In genomic region chr2:67399831-67400489, GRCh38 we compare ENCODE assay signal across 12 cellular contexts. TPM values are rescaled to one million over a fixed set of nuclear protein-coding genes. Genes with fewer than 3 reads are reported as not detected.
DNase-seq lines count a peak whose midpoint lies in the region; ATAC-seq, FAIRE-seq and TF ChIP-seq lines count a peak whose summit lies in the region.
"Had no signal": no experiment of that assay in that cellular context is flagged by ENCODE, and none has a peak within 500 bp of the region (broad histone marks: within the 10 kb centered on the region; RNA-seq: fewer than 3 reads in every experiment).

No MANE protein-coding gene starts in this region.

- H3K4me3 ChIP-seq in Panc1 (ENCODE audit: low read depth in 2 of 2, low read length in 2 of 2) (no peak overlapping the region), pancreas (no peak overlapping the region)
- H3K4me3 ChIP-seq: ovary had no signal

- TF ChIP-seq CTCF in Panc1 (IDR thresholded peaks at IDR 0.05) (no peak), pancreas (IDR thresholded peaks at IDR 0.05) (no peak)

- in situ Hi-C loops in Panc1 (cut with HindIII; ENCODE audit: low pct_unique_long_range_greater_than_20kb, low sequenced_read_pairs) = no loop called here

- peaks cover 24% of the 10 kb centered on the region for H3K4me1 ChIP-seq in Panc1 (ENCODE audit: control insufficient read depth, insufficient read depth, low read length)
- H3K4me1 ChIP-seq in pancreas = peaks cover 15 to 38% (median 37%) of the 10 kb centered on the region in 3 donors

- intact Hi-C loops in Panc1 (cut with micrococcal nuclease; ENCODE audit: unreplicated experiment) (no loop called here), pancreas (cut with DNase I) (no loop called here)

- CTCF ChIA-PET in Panc1 (lab: Charles Lee) = no interaction called here

- DNase-seq in Panc1 (ENCODE audit: low read depth, low spot score) = no peak
- peak; percentile 21 for DNase-seq in dedifferentiated amniotic fluid mesenchymal stem cell (ENCODE audit: extremely low spot score)
- DNase-seq in pancreas = no peak
- DNase-seq in DMS 273 (lab: John Stamatoyannopoulos, UW; ENCODE audit: unreplicated experiment) = no peak
- DNase-seq in COLO829 (ENCODE audit: low spot score) = no peak
- no peak for DNase-seq in mesenteric fat pad (ENCODE audit: low spot score)
- DNase-seq: activated CD8-positive, alpha-beta memory T cell treated with anti-CD3 and anti-CD28 coated beads for 24 hours; amniotic stem cell; erythroblast; ovary had no signal

- BruUV-seq in Panc1 (replicated peaks; lab: Mats Ljungman, UMichigan) = no TSS peak

- POLR2A ChIA-PET in Panc1 (lab: Charles Lee) = no interaction called here

- H3K36me3 ChIP-seq in Panc1 (ENCODE audit: control insufficient read depth, insufficient read depth, low read length) (peaks cover 24% of the 10 kb centered on the region), pancreas (peaks cover 0 to 11% (median 0%) of the 10 kb centered on the region in 3 donors)
- H3K36me3 ChIP-seq: ovary had no signal

- WGBS in pancreas, 2 donors = 47 to 61% methylated on average over 3 of the region's 3 CpGs

- H3K27me3 ChIP-seq in Panc1 (ENCODE audit: control insufficient read depth, insufficient read depth, low read length) (no peaks in the 10 kb centered on the region), pancreas (no peaks in the 10 kb centered on the region)
- H3K27me3 ChIP-seq: ovary had no signal

- H3K9me3 ChIP-seq in Panc1 (ENCODE audit: control insufficient read depth, insufficient read depth, low read depth, low read length) (no peaks in the 10 kb centered on the region), pancreas (no peaks in the 10 kb centered on the region)
- H3K9me3 ChIP-seq: ovary had no signal

- ATAC-seq in Panc1 (no peak), pancreas (no peak), GM18867 (IDR thresholded peaks at IDR 0.05; ENCODE audit: unreplicated experiment) (no peak)

- H3K27ac ChIP-seq in Panc1 (ENCODE audit: low read length) = peak overlapping the region; percentile 34; the same call in 1 of the 2 replicates
- peak overlapping the region in 2 of 4 donors; percentile 50 to 98 for H3K27ac ChIP-seq in pancreas
- H3K27ac ChIP-seq: ovary had no signal

- FAIRE-seq in G401.6 (lab: Jason Lieb, UNC) = peak; percentile 75
- peak; percentile 29 for FAIRE-seq in pancreas (lab: Jason Lieb, UNC)

RNA-seq across cellular contexts. Expression of gene ETAA1, which starts 2.8 kb away (rescaled TPM):
- total RNA-seq in Panc1 (2021; ENCODE audit: unreplicated experiment) = 11.8 TPM
- 3.9 TPM for polyA plus RNA-seq in Panc1 (2012; ENCODE audit: insufficient read length)
- total RNA-seq in pancreas = 1 to 10 TPM; 5.1 to 8.4 (median 6.4) TPM
- polyA plus RNA-seq in pancreas = 1 to 10 TPM; 5.9 to 7.8 TPM
- 6.1 TPM for total RNA-seq in mesenteric fat pad
